ENCODE assay signal across 1 cellular context in genomic region chr12:1007276-1007675, GRCh38.
TF ChIP-seq lines count a peak whose summit lies in the region.

No MANE protein-coding gene starts in this region.

TF ChIP-seq in HEK293, 187 proteins besides CTCF, POLR2A, EP300 and RAD21 (continued from another document):
- TF ChIP-seq ZNF692 (tag by site-specific recombination; IDR thresholded peaks at IDR 0.05): no peak
- no peak for TF ChIP-seq ZNF580 (tag by site-specific recombination; IDR thresholded peaks at IDR 0.05)
- no peak for TF ChIP-seq ZIC2 (tag by site-specific recombination; IDR thresholded peaks at IDR 0.05)
- TF ChIP-seq ZNF791 (tag by site-specific recombination; IDR thresholded peaks at IDR 0.05): no peak
- TF ChIP-seq ZNF776 (tag by site-specific recombination; IDR thresholded peaks at IDR 0.05; ENCODE audit: borderline replicate concordance): no peak
- TF ChIP-seq ZNF473 (tag by site-specific recombination; IDR thresholded peaks at IDR 0.05): no peak
TF ChIP-seq in HEK293: peak in this region for 6.
